Comparison of ENCODE assay signal across 1 cellular context in the genomic region with DNA sequence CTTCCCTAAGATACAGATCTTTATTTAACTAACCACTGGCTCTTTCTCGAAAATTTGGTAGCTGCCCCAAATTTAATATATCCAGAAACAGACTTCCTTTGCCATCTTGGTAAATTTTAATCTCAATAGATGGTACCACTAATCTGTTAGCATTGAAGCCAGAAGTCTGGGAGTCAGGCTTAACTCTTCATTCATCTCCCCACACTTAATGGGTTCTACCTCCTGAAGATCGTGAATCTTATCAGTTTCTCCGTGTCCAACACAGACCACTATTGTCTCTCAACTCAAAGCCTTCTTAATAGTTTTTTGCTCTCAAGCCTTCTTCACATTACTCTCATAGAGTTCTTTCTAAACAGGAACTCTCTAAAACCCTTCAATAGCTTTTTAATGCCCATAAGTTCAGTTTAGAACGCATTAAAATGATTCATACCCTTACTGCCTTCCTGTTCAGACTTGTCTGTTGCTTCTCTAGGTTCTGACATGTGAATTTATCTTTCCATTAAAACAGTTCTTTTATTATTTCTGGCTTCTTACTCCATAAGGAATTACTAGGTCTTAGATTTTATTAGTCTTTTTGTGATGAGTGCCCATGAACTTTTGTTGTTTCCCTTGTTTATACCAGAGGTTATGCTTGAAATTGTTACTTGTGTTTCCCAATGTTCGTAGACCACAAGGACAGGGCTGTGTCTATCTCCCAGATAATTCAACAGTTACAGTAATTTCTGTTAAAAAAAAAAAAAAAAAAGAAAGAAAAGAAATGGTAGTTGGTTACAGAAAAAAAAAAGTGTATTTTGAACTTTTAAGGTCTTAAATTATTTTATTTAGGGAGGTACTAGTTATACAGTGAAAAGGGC.
TF ChIP-seq lines count a peak whose summit lies in the region.

No MANE protein-coding gene starts in this region.

TF ChIP-seq in HEK293, 187 proteins besides CTCF, POLR2A, EP300 and RAD21 (continued from another document):
- TF ChIP-seq, protein P1, sequence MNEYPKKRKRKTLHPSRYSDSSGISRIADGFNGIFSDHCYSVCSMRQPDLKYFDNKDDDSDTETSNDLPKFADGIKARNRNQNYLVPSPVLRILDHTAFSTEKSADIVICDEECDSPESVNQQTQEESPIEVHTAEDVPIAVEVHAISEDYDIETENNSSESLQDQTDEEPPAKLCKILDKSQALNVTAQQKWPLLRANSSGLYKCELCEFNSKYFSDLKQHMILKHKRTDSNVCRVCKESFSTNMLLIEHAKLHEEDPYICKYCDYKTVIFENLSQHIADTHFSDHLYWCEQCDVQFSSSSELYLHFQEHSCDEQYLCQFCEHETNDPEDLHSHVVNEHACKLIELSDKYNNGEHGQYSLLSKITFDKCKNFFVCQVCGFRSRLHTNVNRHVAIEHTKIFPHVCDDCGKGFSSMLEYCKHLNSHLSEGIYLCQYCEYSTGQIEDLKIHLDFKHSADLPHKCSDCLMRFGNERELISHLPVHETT (tag by site-specific recombination; IDR thresholded peaks at IDR 0.05): no peak
- TF ChIP-seq ZNF350 (tag by site-specific recombination; IDR thresholded peaks at IDR 0.05): no peak
- TF ChIP-seq ZNF76 (tag by site-specific recombination; IDR thresholded peaks at IDR 0.05; ENCODE audit: borderline replicate concordance, low read depth): no peak
- peak; percentile 45; the same call in 1 of the 2 replicates for TF ChIP-seq ZBTB8A (tag by site-specific recombination; IDR thresholded peaks at IDR 0.05)
- TF ChIP-seq ZFHX2 (tag by site-specific recombination; conservative IDR thresholded peaks at IDR 0.05): no peak
- TF ChIP-seq, protein P2, sequence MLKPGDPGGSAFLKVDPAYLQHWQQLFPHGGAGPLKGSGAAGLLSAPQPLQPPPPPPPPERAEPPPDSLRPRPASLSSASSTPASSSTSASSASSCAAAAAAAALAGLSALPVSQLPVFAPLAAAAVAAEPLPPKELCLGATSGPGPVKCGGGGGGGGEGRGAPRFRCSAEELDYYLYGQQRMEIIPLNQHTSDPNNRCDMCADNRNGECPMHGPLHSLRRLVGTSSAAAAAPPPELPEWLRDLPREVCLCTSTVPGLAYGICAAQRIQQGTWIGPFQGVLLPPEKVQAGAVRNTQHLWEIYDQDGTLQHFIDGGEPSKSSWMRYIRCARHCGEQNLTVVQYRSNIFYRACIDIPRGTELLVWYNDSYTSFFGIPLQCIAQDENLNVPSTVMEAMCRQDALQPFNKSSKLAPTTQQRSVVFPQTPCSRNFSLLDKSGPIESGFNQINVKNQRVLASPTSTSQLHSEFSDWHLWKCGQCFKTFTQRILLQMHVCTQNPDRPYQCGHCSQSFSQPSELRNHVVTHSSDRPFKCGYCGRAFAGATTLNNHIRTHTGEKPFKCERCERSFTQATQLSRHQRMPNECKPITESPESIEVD (tag by site-specific recombination; IDR thresholded peaks at IDR 0.05): peak; percentile 89
- peak; percentile 52 for TF ChIP-seq ZNF629 (tag by site-specific recombination; IDR thresholded peaks at IDR 0.05)
- TF ChIP-seq WT1 (tag by site-specific recombination; IDR thresholded peaks at IDR 0.05): no peak
